Comparison of ENCODE assay signal across 8 cellular contexts in the genomic region with DNA sequence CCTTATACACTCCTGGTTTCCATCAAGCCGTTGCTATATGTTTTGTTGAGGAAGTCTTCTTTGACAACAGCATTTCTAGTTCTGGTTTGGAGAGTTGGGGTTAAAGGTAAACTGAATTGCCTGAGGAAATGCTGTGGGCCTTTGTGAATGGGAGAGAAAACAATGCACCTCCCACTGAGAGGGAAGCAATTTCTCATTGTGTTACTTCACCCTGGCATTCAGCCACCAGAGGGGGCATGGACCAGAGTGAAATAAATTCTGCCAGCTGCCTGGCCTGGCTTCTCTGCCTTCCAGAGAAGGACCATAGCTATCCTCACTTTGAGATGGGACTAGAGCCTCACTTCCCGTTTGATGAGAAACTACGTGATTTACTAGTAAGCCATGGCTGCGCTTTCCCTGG.
DNase-seq lines count a peak whose midpoint lies in the region; TF ChIP-seq lines count a peak whose summit lies in the region.

No MANE protein-coding gene starts in this region.

- in situ Hi-C loops in brain microvascular endothelial cell (cut with HindIII; ENCODE audit: low pct_ligation_motif_present, low sequenced_read_pairs) = no loop called here

- H3K9me3 ChIP-seq in HEK293 (ENCODE audit: control insufficient read depth, insufficient read depth, low read depth, low read length) = no peaks in the 10 kb centered on the region
- H3K9me3 ChIP-seq in prostate gland = no peaks in the 10 kb centered on the region

- CTCF ChIA-PET in HEK293 (lab: Yijun Ruan, JAX) = interaction anchor here (0.6 to 1.6 kb wide), 3 partner anchors 12 to 317 kb away, joined by 3 to 5 read pairs (median 5); no protein-coding TSS in a partner anchor

- H3K4me3 ChIP-seq in HEK293 (ENCODE audit: low read depth, low read length) = no peak overlapping the region
- no peak overlapping the region for H3K4me3 ChIP-seq in brain microvascular endothelial cell (ENCODE audit: low read depth, low read length)
- H3K4me3 ChIP-seq in prostate gland = no peak overlapping the region

- no peak for TF ChIP-seq POLR2A in prostate gland (IDR thresholded peaks at IDR 0.05)

- H3K36me3 ChIP-seq in HEK293 (ENCODE audit: control insufficient read depth in 2 of 2, insufficient read depth in 1 of 2, low read length in 2 of 2) = no peaks in the 10 kb centered on the region
- no peaks in the 10 kb centered on the region for H3K36me3 ChIP-seq in brain microvascular endothelial cell (replicated peaks)
- no peaks in the 10 kb centered on the region for H3K36me3 ChIP-seq in prostate gland

- H3K27me3 ChIP-seq in brain microvascular endothelial cell (replicated peaks) (no peaks in the 10 kb centered on the region), prostate gland (replicated peaks; ENCODE audit: insufficient read depth) (no peaks in the 10 kb centered on the region)

- intact Hi-C loops in prostate gland (cut with DNase I) = no loop called here

- H3K27ac ChIP-seq in HEK293 (ENCODE audit: extremely low read depth, low read depth, low read length) (no peak overlapping the region), brain microvascular endothelial cell (no peak overlapping the region), prostate gland (no peak overlapping the region)

- 60% methylated on average over 4 of the region's 4 CpGs for WGBS in prostate gland

- POLR2A ChIA-PET in HEK293 (lab: Yijun Ruan, JAX) = no interaction called here

- H3K4me1 ChIP-seq in HEK293 (ENCODE audit: control insufficient read depth, insufficient read depth, low read length) (peaks cover 7% of the 10 kb centered on the region; the same call in 1 of the 2 replicates), prostate gland (replicated peaks) (no peaks in the 10 kb centered on the region)

- DNase-seq in D341Med (ENCODE audit: low spot score) = peak; percentile 65
- peak; percentile 88 for DNase-seq in NCI-H748 (lab: John Stamatoyannopoulos, UW; ENCODE audit: unreplicated experiment)
- DNase-seq in brain microvascular endothelial cell = peak; percentile 59
- peak; percentile 87 for DNase-seq in medulla oblongata (ENCODE audit: extremely low spot score)
- no peak for DNase-seq in activated CD8-positive, alpha-beta memory T cell treated with anti-CD3 and anti-CD28 coated beads, Interleukin-2, amount 50 U/mL, for 48 hours
- no peak for DNase-seq in prostate gland (ENCODE audit: low spot score)
- no peak for DNase-seq in germinal center (ENCODE audit: low spot score)

- TF ChIP-seq CTCF in HEK293 (tag by site-specific recombination; IDR thresholded peaks at IDR 0.05) (0 out of 2 replicates have a peak, but pooled peaks have one; percentile 54), brain microvascular endothelial cell (IDR thresholded peaks at IDR 0.05; ENCODE audit: low read depth, low read length, missing control alignments) (peak; percentile 76), prostate gland (IDR thresholded peaks at IDR 0.05) (peak in 1 of 4 experiments; percentile 26)

TF ChIP-seq in HEK293, 187 proteins besides CTCF, POLR2A, EP300 and RAD21:
- 0 out of 2 replicates have a peak, but pooled peaks have one; percentile 24 for TF ChIP-seq ZNF341 (tag by site-specific recombination; IDR thresholded peaks at IDR 0.05; ENCODE audit: low read depth)
- peak; percentile 56 for TF ChIP-seq GLIS1 (tag by site-specific recombination; IDR thresholded peaks at IDR 0.05)
- TF ChIP-seq ZFHX2 (tag by site-specific recombination; conservative IDR thresholded peaks at IDR 0.05) = peak; percentile 19; the same call in 1 of the 2 replicates
- no peak for TF ChIP-seq ZNF670 (tag by site-specific recombination; IDR thresholded peaks at IDR 0.05; ENCODE audit: low read depth)
- TF ChIP-seq, protein P1, sequence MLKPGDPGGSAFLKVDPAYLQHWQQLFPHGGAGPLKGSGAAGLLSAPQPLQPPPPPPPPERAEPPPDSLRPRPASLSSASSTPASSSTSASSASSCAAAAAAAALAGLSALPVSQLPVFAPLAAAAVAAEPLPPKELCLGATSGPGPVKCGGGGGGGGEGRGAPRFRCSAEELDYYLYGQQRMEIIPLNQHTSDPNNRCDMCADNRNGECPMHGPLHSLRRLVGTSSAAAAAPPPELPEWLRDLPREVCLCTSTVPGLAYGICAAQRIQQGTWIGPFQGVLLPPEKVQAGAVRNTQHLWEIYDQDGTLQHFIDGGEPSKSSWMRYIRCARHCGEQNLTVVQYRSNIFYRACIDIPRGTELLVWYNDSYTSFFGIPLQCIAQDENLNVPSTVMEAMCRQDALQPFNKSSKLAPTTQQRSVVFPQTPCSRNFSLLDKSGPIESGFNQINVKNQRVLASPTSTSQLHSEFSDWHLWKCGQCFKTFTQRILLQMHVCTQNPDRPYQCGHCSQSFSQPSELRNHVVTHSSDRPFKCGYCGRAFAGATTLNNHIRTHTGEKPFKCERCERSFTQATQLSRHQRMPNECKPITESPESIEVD (tag by site-specific recombination; IDR thresholded peaks at IDR 0.05) = peak; percentile 55; the same call in 1 of the 2 replicates
- TF ChIP-seq ZNF660 (tag by site-specific recombination; IDR thresholded peaks at IDR 0.05) = 0 out of 2 replicates have a peak, but pooled peaks have one; percentile 17
- peak; percentile 53 for TF ChIP-seq ZIC2 (tag by site-specific recombination; IDR thresholded peaks at IDR 0.05)
- TF ChIP-seq, protein P2, sequence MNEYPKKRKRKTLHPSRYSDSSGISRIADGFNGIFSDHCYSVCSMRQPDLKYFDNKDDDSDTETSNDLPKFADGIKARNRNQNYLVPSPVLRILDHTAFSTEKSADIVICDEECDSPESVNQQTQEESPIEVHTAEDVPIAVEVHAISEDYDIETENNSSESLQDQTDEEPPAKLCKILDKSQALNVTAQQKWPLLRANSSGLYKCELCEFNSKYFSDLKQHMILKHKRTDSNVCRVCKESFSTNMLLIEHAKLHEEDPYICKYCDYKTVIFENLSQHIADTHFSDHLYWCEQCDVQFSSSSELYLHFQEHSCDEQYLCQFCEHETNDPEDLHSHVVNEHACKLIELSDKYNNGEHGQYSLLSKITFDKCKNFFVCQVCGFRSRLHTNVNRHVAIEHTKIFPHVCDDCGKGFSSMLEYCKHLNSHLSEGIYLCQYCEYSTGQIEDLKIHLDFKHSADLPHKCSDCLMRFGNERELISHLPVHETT (tag by site-specific recombination; IDR thresholded peaks at IDR 0.05) = no peak
- TF ChIP-seq FEZF1 (tag by site-specific recombination; IDR thresholded peaks at IDR 0.05) = peak; percentile 20; the same call in 1 of the 2 replicates
- TF ChIP-seq, protein P3, sequence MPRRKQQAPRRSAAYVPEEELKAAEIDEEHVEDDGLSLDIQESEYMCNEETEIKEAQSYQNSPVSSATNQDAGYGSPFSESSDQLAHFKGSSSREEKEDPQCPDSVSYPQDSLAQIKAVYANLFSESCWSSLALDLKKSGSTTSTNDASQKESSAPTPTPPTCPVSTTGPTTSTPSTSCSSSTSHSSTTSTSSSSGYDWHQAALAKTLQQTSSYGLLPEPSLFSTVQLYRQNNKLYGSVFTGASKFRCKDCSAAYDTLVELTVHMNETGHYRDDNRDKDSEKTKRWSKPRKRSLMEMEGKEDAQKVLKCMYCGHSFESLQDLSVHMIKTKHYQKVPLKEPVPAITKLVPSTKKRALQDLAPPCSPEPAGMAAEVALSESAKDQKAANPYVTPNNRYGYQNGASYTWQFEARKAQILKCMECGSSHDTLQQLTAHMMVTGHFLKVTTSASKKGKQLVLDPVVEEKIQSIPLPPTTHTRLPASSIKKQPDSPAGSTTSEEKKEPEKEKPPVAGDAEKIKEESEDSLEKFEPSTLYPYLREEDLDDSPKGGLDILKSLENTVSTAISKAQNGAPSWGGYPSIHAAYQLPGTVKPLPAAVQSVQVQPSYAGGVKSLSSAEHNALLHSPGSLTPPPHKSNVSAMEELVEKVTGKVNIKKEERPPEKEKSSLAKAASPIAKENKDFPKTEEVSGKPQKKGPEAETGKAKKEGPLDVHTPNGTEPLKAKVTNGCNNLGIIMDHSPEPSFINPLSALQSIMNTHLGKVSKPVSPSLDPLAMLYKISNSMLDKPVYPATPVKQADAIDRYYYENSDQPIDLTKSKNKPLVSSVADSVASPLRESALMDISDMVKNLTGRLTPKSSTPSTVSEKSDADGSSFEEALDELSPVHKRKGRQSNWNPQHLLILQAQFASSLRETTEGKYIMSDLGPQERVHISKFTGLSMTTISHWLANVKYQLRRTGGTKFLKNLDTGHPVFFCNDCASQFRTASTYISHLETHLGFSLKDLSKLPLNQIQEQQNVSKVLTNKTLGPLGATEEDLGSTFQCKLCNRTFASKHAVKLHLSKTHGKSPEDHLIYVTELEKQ (tag by site-specific recombination; IDR thresholded peaks at IDR 0.05; ENCODE audit: borderline replicate concordance) = no peak
- TF ChIP-seq, protein P4, sequence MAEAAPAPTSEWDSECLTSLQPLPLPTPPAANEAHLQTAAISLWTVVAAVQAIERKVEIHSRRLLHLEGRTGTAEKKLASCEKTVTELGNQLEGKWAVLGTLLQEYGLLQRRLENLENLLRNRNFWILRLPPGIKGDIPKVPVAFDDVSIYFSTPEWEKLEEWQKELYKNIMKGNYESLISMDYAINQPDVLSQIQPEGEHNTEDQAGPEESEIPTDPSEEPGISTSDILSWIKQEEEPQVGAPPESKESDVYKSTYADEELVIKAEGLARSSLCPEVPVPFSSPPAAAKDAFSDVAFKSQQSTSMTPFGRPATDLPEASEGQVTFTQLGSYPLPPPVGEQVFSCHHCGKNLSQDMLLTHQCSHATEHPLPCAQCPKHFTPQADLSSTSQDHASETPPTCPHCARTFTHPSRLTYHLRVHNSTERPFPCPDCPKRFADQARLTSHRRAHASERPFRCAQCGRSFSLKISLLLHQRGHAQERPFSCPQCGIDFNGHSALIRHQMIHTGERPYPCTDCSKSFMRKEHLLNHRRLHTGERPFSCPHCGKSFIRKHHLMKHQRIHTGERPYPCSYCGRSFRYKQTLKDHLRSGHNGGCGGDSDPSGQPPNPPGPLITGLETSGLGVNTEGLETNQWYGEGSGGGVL (tag by site-specific recombination; IDR thresholded peaks at IDR 0.05) = peak; percentile 32; the same call in 1 of the 2 replicates
- no peak for TF ChIP-seq GLIS2 (tag by site-specific recombination; IDR thresholded peaks at IDR 0.05)

Comparison
In these comparisons a context has a peak if more than half of its experiments do, and no peak if none do; other contexts are left out.
1. DNase-seq: peak in D341Med (single experiment), NCI-H748 (single experiment), brain microvascular endothelial cell (single experiment) and medulla oblongata (single experiment); none in activated CD8-positive, alpha-beta memory T cell treated with anti-CD3 and anti-CD28 coated beads, Interleukin-2, amount 50 U/mL, for 48 hours (single experiment), prostate gland (single experiment) and germinal center (single experiment).